Comparison of ENCODE assay signal across 24 cellular contexts in the genomic region with DNA sequence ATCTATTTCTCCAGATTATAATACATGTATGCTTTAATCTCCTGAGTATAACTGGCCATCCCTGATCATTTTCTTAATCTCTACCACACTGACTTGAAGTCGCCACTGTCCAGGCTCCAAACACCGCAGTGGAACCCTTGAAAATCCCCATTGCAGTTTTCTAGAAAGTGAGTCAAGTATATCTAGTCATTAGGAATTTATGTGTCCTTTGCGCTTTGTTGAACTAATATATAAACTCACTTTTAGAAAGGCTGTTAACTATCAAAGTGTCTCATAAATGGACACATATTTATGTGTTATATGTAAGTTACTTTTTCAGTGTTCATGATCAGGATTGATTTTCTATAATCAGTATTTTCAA.
DNase-seq lines count a peak whose midpoint lies in the region; ATAC-seq and TF ChIP-seq lines count a peak whose summit lies in the region.
"Had no signal": no experiment of that assay in that cellular context is flagged by ENCODE, and none has a peak within 500 bp of the region (broad histone marks: within the 10 kb centered on the region; RNA-seq: fewer than 3 reads in every experiment).

No MANE protein-coding gene starts in this region.

- WGBS in heart left ventricle, 4 donors: 56 to 85% (median 64%) methylated on average over 3 of the region's 3 CpGs
- WGBS in psoas muscle, 3 donors: 89 to 96% (median 93%) methylated on average over 3 of the region's 3 CpGs

- no peak for ATAC-seq in heart left ventricle
- no peak for ATAC-seq in Right ventricle myocardium inferior
- no peak for ATAC-seq in psoas muscle
- no peak for ATAC-seq in left lobe of liver

- peaks cover 0 to under 1% (median 0%) of the 10 kb centered on the region in 12 donors for H3K9me3 ChIP-seq in heart left ventricle
- H3K9me3 ChIP-seq in HUES48 (ENCODE audit: control insufficient read depth, insufficient read depth, low read length): no peaks in the 10 kb centered on the region
- H3K9me3 ChIP-seq in iPS-20b (ENCODE audit: insufficient read depth, low read depth, low read length): no peaks in the 10 kb centered on the region
- no peaks in the 10 kb centered on the region for H3K9me3 ChIP-seq in psoas muscle

- no peaks in the 10 kb centered on the region for H3K27me3 ChIP-seq in heart left ventricle
- H3K27me3 ChIP-seq in HUES48 (ENCODE audit: control insufficient read depth, insufficient read depth, low read length): no peaks in the 10 kb centered on the region
- no peaks in the 10 kb centered on the region for H3K27me3 ChIP-seq in iPS-20b (ENCODE audit: insufficient read depth, low read length)
- H3K27me3 ChIP-seq in psoas muscle (ENCODE audit: insufficient read depth in 3 of 3, low read length in 2 of 3): no peaks in the 10 kb centered on the region

- no peaks in the 10 kb centered on the region for H3K36me3 ChIP-seq in heart left ventricle
- no peaks in the 10 kb centered on the region for H3K36me3 ChIP-seq in HUES48 (ENCODE audit: control insufficient read depth, insufficient read depth, low read length)
- no peaks in the 10 kb centered on the region for H3K36me3 ChIP-seq in iPS-20b (ENCODE audit: insufficient read depth, low read depth, low read length)
- H3K36me3 ChIP-seq in psoas muscle (ENCODE audit: insufficient read depth in 1 of 2, low read depth in 1 of 2): no peaks in the 10 kb centered on the region

- H3K4me3 ChIP-seq in heart left ventricle: peak overlapping the region in 10 of 12 donors; percentile 20 to 60 (median 50)
- H3K4me3 ChIP-seq in HUES48 (ENCODE audit: low read depth, low read length): peak overlapping the region; percentile 8; the same call in 1 of the 2 replicates
- no peak overlapping the region for H3K4me3 ChIP-seq in iPS-20b (ENCODE audit: low read length)
- H3K4me3 ChIP-seq in psoas muscle: no peak overlapping the region

- TF ChIP-seq POLR2A in heart left ventricle (IDR thresholded peaks at IDR 0.05): no peak

- DNase-seq in heart left ventricle (no peak), Right ventricle myocardium inferior (ENCODE audit: missing footprints) (no peak), psoas muscle (no peak), GM19240 (ENCODE audit: insufficient read length, low spot score) (no peak), left lobe of liver (ENCODE audit: low spot score) (no peak), DMS114 treated with DMSO at 0.1 percent for 48 hours (lab: John Stamatoyannopoulos, UW; ENCODE audit: unreplicated experiment) (no peak)
- DNase-seq: AML-193; C1 segment of cervical spinal cord; Calu3; CD8-positive, alpha-beta memory T cell; DMS53; EL; HCEC 1CT; KG1; MV-4-11; NCI-H1105 treated with DMSO at 0.1 percent for 48 hours; NCI-H1694; NCI-H2081; NCI-H2171 treated with DMSO at 0.1 percent for 48 hours; NCI-H524 treated with DMSO at 0.1 percent for 48 hours; NCI-H82 had no signal

- H3K4me1 ChIP-seq in heart left ventricle (peaks cover 0 to 13% (median 4%) of the 10 kb centered on the region in 12 donors), HUES48 (ENCODE audit: control insufficient read depth, insufficient read depth, low read length) (peaks cover 61% of the 10 kb centered on the region), iPS-20b (ENCODE audit: insufficient read depth, low read length) (peaks cover 62% of the 10 kb centered on the region), psoas muscle (peaks cover 25% of the 10 kb centered on the region)

- H3K9ac ChIP-seq in HUES48 (ENCODE audit: low read depth, low read length): no peak overlapping the region; the same call in 1 of the 2 replicates
- peak overlapping the region; percentile 5; the same call in 1 of the 2 replicates for H3K9ac ChIP-seq in iPS-20b (ENCODE audit: low read depth, low read length)

- TF ChIP-seq CTCF in heart left ventricle (IDR thresholded peaks at IDR 0.05) (no peak), psoas muscle (IDR thresholded peaks at IDR 0.05) (no peak)

- H3K27ac ChIP-seq in heart left ventricle (peak overlapping the region in 10 of 12 donors; percentile 22 to 91 (median 77)), HUES48 (ENCODE audit: low read depth, low read length) (peak overlapping the region; percentile 97), iPS-20b (ENCODE audit: low read length) (no peak overlapping the region), psoas muscle (peak overlapping the region; percentile 14)
- H3K27ac ChIP-seq: 22Rv1 had no signal

- intact Hi-C loops in heart left ventricle (cut with DNase I): loop anchor here in 8 of 10 donors (2.0 to 10.0 kb wide), 5 partner anchors 114 to 181 kb away; no protein-coding TSS in a partner anchor
- intact Hi-C loops in Right ventricle myocardium inferior (cut with DNase I): loop anchor here (5.0 kb wide), 1 partner anchor 66 kb away; no protein-coding TSS in a partner anchor
- intact Hi-C loops in psoas muscle (cut with DNase I): loop anchor here in 1 of 2 donors (10.0 kb wide), 1 partner anchor 121 kb away; no protein-coding TSS in a partner anchor

Comparison
In these comparisons a context has a peak if more than half of its experiments do, and no peak if none do; other contexts are left out.
1. H3K4me3 ChIP-seq: peak in heart left ventricle (10 of 12) and HUES48 (single experiment); none in iPS-20b (single experiment) and psoas muscle (single experiment).